In genomic region chr14:102042699-102043098, GRCh38 we compare ENCODE assay signal across 27 cellular contexts.
"Had no signal": no experiment of that assay in that cellular context is flagged by ENCODE, and none has a peak within 500 bp of the region (broad histone marks: within the 10 kb centered on the region; RNA-seq: fewer than 3 reads in every experiment).

No MANE protein-coding gene starts in this region.

- H3K4me3 ChIP-seq: adrenal gland, breast epithelium, K562, SJSA1 had no signal

- H3K4me1 ChIP-seq: breast epithelium, SJSA1 had no signal

- H3K4me3 Mint-ChIP-seq: activated CD8-positive, alpha-beta T cell treated with anti-CD3 and anti-CD28 coated beads, Interleukin-2, amount 10 ng/mL, durations not matched to agents 7 days and 5 days; activated naive CD8-positive, alpha-beta T cell treated with anti-CD3 and anti-CD28 coated beads, Interleukin-2, amount 10 ng/mL, durations not matched to agents 7 days and 5 days; WTC11 had no signal

- ATAC-seq: activated CD8-positive, alpha-beta T cell treated with anti-CD3 and anti-CD28 coated beads, Interleukin-2, amount 10 ng/mL, durations not matched to agents 7 days and 5 days; K562; SK-N-SH treated with all-trans-retinoic acid at 6 μM for 48 hours; WTC11 had no signal

- H3K9me3 Mint-ChIP-seq: activated naive CD8-positive, alpha-beta T cell treated with anti-CD3 and anti-CD28 coated beads, Interleukin-2, amount 10 ng/mL, durations not matched to agents 7 days and 5 days; WTC11 had no signal

- H3K27ac Mint-ChIP-seq: activated CD8-positive, alpha-beta T cell treated with anti-CD3 and anti-CD28 coated beads, Interleukin-2, amount 10 ng/mL, durations not matched to agents 7 days and 5 days; activated naive CD8-positive, alpha-beta T cell treated with anti-CD3 and anti-CD28 coated beads, Interleukin-2, amount 10 ng/mL, durations not matched to agents 7 days and 5 days; WTC11 had no signal

- DNase-seq: activated CD4-positive, alpha-beta T cell treated with anti-CD3 and anti-CD28 coated beads for 48 hours; activated CD4-positive, alpha-beta T cell treated with anti-CD3 and anti-CD28 coated beads, Interleukin-2, amount 50 U/mL, for 4 hours; activated CD4-positive, CD25-positive, alpha-beta regulatory T cell treated with anti-CD3 and anti-CD28 coated beads, Interleukin-2, amount 50 U/mL, for 72 hours; activated CD8-positive, alpha-beta memory T cell treated with anti-CD3 and anti-CD28 coated beads, Interleukin-2, amount 50 U/mL, for 48 hours; activated CD8-positive, alpha-beta T cell treated with anti-CD3 and anti-CD28 coated beads, Interleukin-2, amount 10 ng/mL, durations not matched to agents 7 days and 5 days; activated naive CD4-positive, alpha-beta T cell treated with anti-CD3 and anti-CD28 coated beads, Interleukin-2, amount 50 U/mL, for 16 hours; activated naive CD8-positive, alpha-beta T cell treated with anti-CD3 and anti-CD28 coated beads, Interleukin-2, amount 10 ng/mL, durations not matched to agents 7 days and 5 days; activated T-cell treated with anti-CD3 and anti-CD28 coated beads, Interleukin-2, amount 50 U/mL, for 1 hour; adrenal gland; aorta; Karpas-422; MM.1S; NCI-H1105; NCI-H1436; NCI-H1694 treated with DMSO at 0.1 percent for 48 hours; NCI-H2029 treated with DMSO at 0.1 percent for 48 hours; NCI-H345; NCI-H510A; NCI-H526 treated with DMSO at 0.1 percent for 48 hours; NCI-H82; SHP77; SW 1271 had no signal

- H3K27me3 ChIP-seq: adrenal gland, breast epithelium, SJSA1 had no signal

- H3K27ac ChIP-seq: adrenal gland, breast epithelium, SJSA1 had no signal

- H3K9me3 ChIP-seq: adrenal gland, breast epithelium, SJSA1 had no signal

- H3K27me3 Mint-ChIP-seq: activated naive CD8-positive, alpha-beta T cell treated with anti-CD3 and anti-CD28 coated beads, Interleukin-2, amount 10 ng/mL, durations not matched to agents 7 days and 5 days had no signal

- H3K4me1 Mint-ChIP-seq: activated naive CD8-positive, alpha-beta T cell treated with anti-CD3 and anti-CD28 coated beads, Interleukin-2, amount 10 ng/mL, durations not matched to agents 7 days and 5 days had no signal
